19 cellular contexts compared by ENCODE assay signal in genomic region chr5:103938151-103938671, GRCh38.
"Had no signal": no experiment of that assay in that cellular context is flagged by ENCODE, and none has a peak within 500 bp of the region (broad histone marks: within the 10 kb centered on the region; RNA-seq: fewer than 3 reads in every experiment).

No MANE protein-coding gene starts in this region.

- H3K27me3 ChIP-seq: adrenal gland had no signal

- H3K4me1 Mint-ChIP-seq: activated CD4-positive, alpha-beta T cell treated with anti-CD3 and anti-CD28 coated beads, Interleukin-2, amount 10 ng/mL, durations not matched to agents 24 days and 14 days; immature natural killer cell; naive thymus-derived CD4-positive, alpha-beta T cell; T-helper 17 cell; WTC11 had no signal

- H3K27me3 Mint-ChIP-seq: activated CD4-positive, alpha-beta T cell treated with anti-CD3 and anti-CD28 coated beads, Interleukin-2, amount 10 ng/mL, durations not matched to agents 24 days and 14 days; dendritic cell treated with granulocyte-macrophage colony-stimulating factor and Interleukin-4, amounts not matched to agents 40 ng/mL and 50 ng/mL, for 4 days; naive thymus-derived CD4-positive, alpha-beta T cell; stimulated activated naive CD8-positive, alpha-beta T cell treated with anti-CD3 and anti-CD28 coated beads, Interleukin-15, Interleukin-2, amounts not matched to agents 100 ng/mL and 50 ng/mL, for 24 hours; T-helper 17 cell had no signal

- ATAC-seq: left cardiac atrium; lower lobe of right lung; naive thymus-derived CD4-positive, alpha-beta T cell; sciatic nerve; T-helper 17 cell; WTC11 had no signal

- H3K4me3 Mint-ChIP-seq: activated CD4-positive, alpha-beta T cell treated with anti-CD3 and anti-CD28 coated beads, Interleukin-2, amount 10 ng/mL, durations not matched to agents 24 days and 14 days; activated naive CD4-positive, alpha-beta T cell treated with anti-CD3 and anti-CD28 coated beads for 36 hours; dendritic cell treated with granulocyte-macrophage colony-stimulating factor and Interleukin-4, amounts not matched to agents 40 ng/mL and 50 ng/mL, for 4 days; immature natural killer cell; naive thymus-derived CD4-positive, alpha-beta T cell; stimulated activated naive CD8-positive, alpha-beta T cell treated with anti-CD3 and anti-CD28 coated beads, Interleukin-15, Interleukin-2, amounts not matched to agents 100 ng/mL and 50 ng/mL, for 24 hours; T-helper 17 cell; WTC11 had no signal

- H3K27ac Mint-ChIP-seq: activated CD4-positive, alpha-beta T cell treated with anti-CD3 and anti-CD28 coated beads, Interleukin-2, amount 10 ng/mL, durations not matched to agents 24 days and 14 days; activated naive CD4-positive, alpha-beta T cell treated with anti-CD3 and anti-CD28 coated beads for 36 hours; dendritic cell treated with granulocyte-macrophage colony-stimulating factor and Interleukin-4, amounts not matched to agents 40 ng/mL and 50 ng/mL, for 4 days; immature natural killer cell; naive thymus-derived CD4-positive, alpha-beta T cell; stimulated activated naive CD8-positive, alpha-beta T cell treated with anti-CD3 and anti-CD28 coated beads, Interleukin-15, Interleukin-2, amounts not matched to agents 100 ng/mL and 50 ng/mL, for 24 hours; T-helper 17 cell; WTC11 had no signal

- H3K9me3 ChIP-seq: adrenal gland, lower lobe of right lung, thoracic aorta had no signal

- DNase-seq: activated CD4-positive, alpha-beta T cell treated with anti-CD3 and anti-CD28 coated beads, Interleukin-2, amount 10 ng/mL, durations not matched to agents 24 days and 14 days; activated CD8-positive, alpha-beta memory T cell treated with anti-CD3 and anti-CD28 coated beads for 24 hours; activated naive CD4-positive, alpha-beta T cell treated with anti-CD3 and anti-CD28 coated beads for 36 hours; adrenal gland; caudate nucleus; glutamatergic neuron; immature natural killer cell; left cardiac atrium; lower lobe of right lung; midbrain; naive thymus-derived CD4-positive, alpha-beta T cell; stimulated activated CD4-positive, alpha-beta T cell treated with anti-CD3 and anti-CD28 coated beads, Interleukin-4, amount 100 ng/mL, for 1 hour; stimulated activated CD8-positive, alpha-beta memory T cell treated with anti-CD3 and anti-CD28 coated beads, Interleukin-4, amount 100 ng/mL, for 48 hours; T-helper 17 cell had no signal

- H3K27ac ChIP-seq: adrenal gland, lower lobe of right lung, thoracic aorta had no signal

- H3K4me1 ChIP-seq: adrenal gland, lower lobe of right lung had no signal

- H3K4me3 ChIP-seq: adrenal gland, lower lobe of right lung, thoracic aorta had no signal

- H3K36me3 Mint-ChIP-seq: immature natural killer cell; naive thymus-derived CD4-positive, alpha-beta T cell; WTC11 had no signal

- H3K9me3 Mint-ChIP-seq: activated CD4-positive, alpha-beta T cell treated with anti-CD3 and anti-CD28 coated beads, Interleukin-2, amount 10 ng/mL, durations not matched to agents 24 days and 14 days; activated naive CD4-positive, alpha-beta T cell treated with anti-CD3 and anti-CD28 coated beads for 36 hours; WTC11 had no signal

- H3K36me3 ChIP-seq: adrenal gland, lower lobe of right lung, thoracic aorta had no signal
